Comparison of ENCODE assay signal across 8 cellular contexts in the genomic region with DNA sequence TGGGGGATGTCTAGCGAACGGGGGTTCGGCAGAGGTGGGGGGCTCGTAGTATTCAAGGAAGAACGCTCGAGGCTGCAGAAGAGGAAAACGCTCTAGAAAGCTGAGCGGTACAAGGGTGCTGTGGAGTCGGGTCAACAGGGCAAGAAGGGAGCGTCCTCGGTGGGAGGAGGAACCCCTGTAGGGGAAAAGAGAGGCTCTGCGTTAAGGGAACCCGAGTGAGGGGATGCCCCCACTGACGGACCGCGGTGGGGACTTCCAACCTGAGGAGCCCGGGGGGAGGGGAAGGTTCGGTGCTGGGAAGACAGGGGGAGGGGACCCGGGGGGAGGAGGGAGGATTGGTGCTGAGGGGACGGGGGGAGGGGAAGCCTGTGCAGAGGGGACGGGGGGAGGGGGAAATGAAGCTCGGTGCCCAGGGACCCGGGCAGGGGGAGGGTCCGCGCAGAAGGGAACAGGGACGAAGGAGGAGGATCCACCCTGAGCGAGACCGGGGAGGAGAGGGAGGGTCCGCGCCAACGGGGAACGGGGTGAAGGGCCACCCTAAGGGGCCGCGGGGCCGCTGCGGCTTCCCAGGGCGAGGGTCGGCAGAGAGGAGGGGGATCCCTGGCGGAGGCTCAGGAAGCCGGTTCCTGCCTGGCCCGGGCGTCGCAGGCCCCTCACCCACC. TPM values are rescaled to one million over a fixed set of nuclear protein-coding genes. Genes with fewer than 3 reads are reported as not detected.
DNase-seq lines count a peak whose midpoint lies in the region; ATAC-seq and TF ChIP-seq lines count a peak whose summit lies in the region.

No MANE protein-coding gene starts in this region.

- peaks cover 15% of the 10 kb centered on the region for H3K36me3 Mint-ChIP-seq in central memory CD8-positive, alpha-beta T cell (ENCODE audit: insufficient read depth)
- H3K36me3 Mint-ChIP-seq in memory B cell = no peaks in the 10 kb centered on the region

- in situ Hi-C loops in transverse colon (cut with MboI; ENCODE audit: low pct_ligation_motif_present in 1 of 4, low pct_unique_long_range_greater_than_20kb in 1 of 4, low sequenced_read_pairs in 3 of 4) = loop anchor here in 3 of 4 donors (5.0 to 10.0 kb wide), 4 partner anchors 82 to 604 kb away; partner anchors contain the start of genes SCAI (in 1 of the 3) and WDR38 (in 1 of the 3)

- intact Hi-C loops in transverse colon (cut with DNase I; ENCODE audit: low total_unique reads) = loop anchor here (10.0 kb wide), 1 partner anchor 1044 kb away; no protein-coding TSS in a partner anchor

- no peak overlapping the region for H2AFZ ChIP-seq in OCI-LY1 (ENCODE audit: low read length)

- peak overlapping the region; percentile 83 for H3K4me3 Mint-ChIP-seq in central memory CD8-positive, alpha-beta T cell
- H3K4me3 Mint-ChIP-seq in memory B cell = peak overlapping the region; percentile 86

- no peaks in the 10 kb centered on the region for H4K20me1 ChIP-seq in OCI-LY1 (ENCODE audit: insufficient read depth, low read length)

- 0 to 2% methylated on average over 4 to 42 of the region's 43 CpGs for WGBS in transverse colon (ENCODE audit: low coverage in 1 of 2), 2 donors

- 0 out of 2 replicates have a peak, but pooled peaks cover 4% of the 10 kb centered on the region for H3K79me2 ChIP-seq in OCI-LY1 (ENCODE audit: insufficient read depth, low read length)

- H3K27ac Mint-ChIP-seq in central memory CD8-positive, alpha-beta T cell (ENCODE audit: low read depth) = peak overlapping the region; percentile 69
- peak overlapping the region; percentile 5 for H3K27ac Mint-ChIP-seq in memory B cell

- H3K27me3 Mint-ChIP-seq in central memory CD8-positive, alpha-beta T cell = peaks cover 59% of the 10 kb centered on the region
- peaks cover 22% of the 10 kb centered on the region for H3K27me3 Mint-ChIP-seq in memory B cell

- TF ChIP-seq POLR2A in transverse colon (IDR thresholded peaks at IDR 0.05) = no peak

- H3K9me3 Mint-ChIP-seq in central memory CD8-positive, alpha-beta T cell = no peaks in the 10 kb centered on the region
- H3K9me3 Mint-ChIP-seq in memory B cell = no peaks in the 10 kb centered on the region

- H3F3A ChIP-seq in OCI-LY1 (ENCODE audit: insufficient read depth, low read length) = no peaks in the 10 kb centered on the region; the same call in 1 of the 2 replicates

- no peaks in the 10 kb centered on the region for H3K9me3 ChIP-seq in OCI-LY1 (ENCODE audit: low read length)
- H3K9me3 ChIP-seq in transverse colon = no peaks in the 10 kb centered on the region

- no peaks in the 10 kb centered on the region for H3K9me2 ChIP-seq in OCI-LY1 (ENCODE audit: low read depth, low read length)

- TF ChIP-seq CTCF in OCI-LY1 (IDR thresholded peaks at IDR 0.05; ENCODE audit: low read length) (no peak), transverse colon (IDR thresholded peaks at IDR 0.05) (no peak)

- H3K27ac ChIP-seq in OCI-LY1 (ENCODE audit: low read depth, low read length, poor library complexity, severe bottlenecking) = no peak overlapping the region
- peak overlapping the region; percentile 88 to 94 (median 90) for H3K27ac ChIP-seq in transverse colon

- H3K9ac ChIP-seq in OCI-LY1 (ENCODE audit: low read length) = peak overlapping the region; percentile 73

- H3K27me3 ChIP-seq in OCI-LY1 (ENCODE audit: insufficient read depth, low read length) (no peaks in the 10 kb centered on the region), transverse colon (peaks cover 53% of the 10 kb centered on the region)

- H3K4me3 ChIP-seq in OCI-LY1 (ENCODE audit: low read depth, low read length, poor library complexity, severe bottlenecking) (peak overlapping the region; percentile 75), transverse colon (peak overlapping the region; percentile 83 to 100 (median 91))

- ATAC-seq in central memory CD8-positive, alpha-beta T cell (replicated peaks; ENCODE audit: extremely low read depth, poor library complexity, severe bottlenecking) = no peak
- no peak for ATAC-seq in memory B cell (ENCODE audit: low read depth)

- no peak for TF ChIP-seq EP300 in transverse colon (IDR thresholded peaks at IDR 0.05; ENCODE audit: low read depth)

- H3K4me2 ChIP-seq in OCI-LY1 (ENCODE audit: low read length) = peak overlapping the region; percentile 79

- peak; percentile 26 for DNase-seq in activated CD8-positive, alpha-beta memory T cell treated with anti-CD3 and anti-CD28 coated beads, Interleukin-2, amount 50 U/mL, for 4 hours
- DNase-seq in activated CD8-positive, alpha-beta memory T cell treated with anti-CD3 and anti-CD28 coated beads for 24 hours = no peak
- DNase-seq in central memory CD8-positive, alpha-beta T cell (ENCODE audit: low spot score in 2 of 2) = no peak
- DNase-seq in memory B cell (ENCODE audit: low spot score in 2 of 2) = peak in 1 of 2 donors; percentile 34
- DNase-seq in transverse colon = peak; percentile 46
- no peak for DNase-seq in activated gamma-delta T cell (lab: John Stamatoyannopoulos, UW)
- no peak for DNase-seq in hepatic stellate cell (ENCODE audit: low spot score)

- H3K4me1 Mint-ChIP-seq in central memory CD8-positive, alpha-beta T cell = peaks cover 39% of the 10 kb centered on the region
- H3K4me1 Mint-ChIP-seq in memory B cell = peaks cover 20% of the 10 kb centered on the region

- H3K4me1 ChIP-seq in OCI-LY1 (ENCODE audit: insufficient read depth, low read length, severe bottlenecking) = peaks cover 58% of the 10 kb centered on the region
- peaks cover 0 to 51% (median 29%) of the 10 kb centered on the region in 4 donors for H3K4me1 ChIP-seq in transverse colon

- no peaks in the 10 kb centered on the region for H3K36me3 ChIP-seq in OCI-LY1 (ENCODE audit: insufficient read depth, low read length)
- no peaks in the 10 kb centered on the region for H3K36me3 ChIP-seq in transverse colon

RNA-seq across cellular contexts. Expression of gene NR6A1, which starts 0.6 kb away (rescaled TPM):
- 10 to 100 TPM in 3 of 4 donors, 1 to 10 TPM in 1; 9.7 to 14.6 (median 12.5) TPM for total RNA-seq in transverse colon

RNA-seq across cellular contexts. Expression of gene OLFML2A, which starts 6.4 kb away (rescaled TPM):
- total RNA-seq in transverse colon = 10 to 100 TPM in 3 of 4 donors, 1 to 10 TPM in 1; 9.4 to 59.1 (median 16.0) TPM

Comparison
In these comparisons a context has a peak if more than half of its experiments do, and no peak if none do; other contexts are left out.
1. DNase-seq: peak in activated CD8-positive, alpha-beta memory T cell treated with anti-CD3 and anti-CD28 coated beads, Interleukin-2, amount 50 U/mL, for 4 hours (single experiment) and transverse colon (single experiment); none in activated CD8-positive, alpha-beta memory T cell treated with anti-CD3 and anti-CD28 coated beads for 24 hours (single experiment), central memory CD8-positive, alpha-beta T cell (0 of 2), activated gamma-delta T cell (single experiment) and hepatic stellate cell (single experiment).